1 cellular context compared by ENCODE assay signal in genomic region chr9:93586290-93587057, GRCh38.
TF ChIP-seq lines count a peak whose summit lies in the region.

No MANE protein-coding gene starts in this region.

TF ChIP-seq in H1, 55 proteins besides CTCF, POLR2A, EP300 and RAD21:
- TF ChIP-seq SRF (IDR thresholded peaks at IDR 0.05; ENCODE audit: low read depth, low read length), result no peak
- TF ChIP-seq CEBPB (IDR thresholded peaks at IDR 0.05; ENCODE audit: low read depth, low read length), result no peak
- TF ChIP-seq RNF2 (IDR thresholded peaks at IDR 0.05; ENCODE audit: borderline replicate concordance, low read depth, low read length, missing control alignments, poor library complexity, severe bottlenecking), result no peak
- TF ChIP-seq PHF8 (conservative IDR thresholded peaks at IDR 0.05; ENCODE audit: low read depth, low read length), result no peak
- TF ChIP-seq, protein P1, sequence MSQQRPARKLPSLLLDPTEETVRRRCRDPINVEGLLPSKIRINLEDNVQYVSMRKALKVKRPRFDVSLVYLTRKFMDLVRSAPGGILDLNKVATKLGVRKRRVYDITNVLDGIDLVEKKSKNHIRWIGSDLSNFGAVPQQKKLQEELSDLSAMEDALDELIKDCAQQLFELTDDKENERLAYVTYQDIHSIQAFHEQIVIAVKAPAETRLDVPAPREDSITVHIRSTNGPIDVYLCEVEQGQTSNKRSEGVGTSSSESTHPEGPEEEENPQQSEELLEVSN (IDR thresholded peaks at IDR 0.05), result no peak
- no peak for TF ChIP-seq CBX8 (IDR thresholded peaks at IDR 0.05; ENCODE audit: borderline replicate concordance, low read depth, low read length)
- TF ChIP-seq FOSL1 (IDR thresholded peaks at IDR 0.05; ENCODE audit: insufficient read depth, low read depth, low read length), result no peak
TF ChIP-seq in H1: peak in this region for 0.
